In genomic region chr14:53824061-53824460, GRCh38 we compare ENCODE assay signal across 20 cellular contexts.
DNase-seq lines count a peak whose midpoint lies in the region; ATAC-seq and TF ChIP-seq lines count a peak whose summit lies in the region.
"Had no signal": no experiment of that assay in that cellular context is flagged by ENCODE, and none has a peak within 500 bp of the region (broad histone marks: within the 10 kb centered on the region; RNA-seq: fewer than 3 reads in every experiment).

No MANE protein-coding gene starts in this region.

- no peak overlapping the region for H3K27ac ChIP-seq in tibial nerve
- H3K27ac ChIP-seq: ascending aorta, esophagus squamous epithelium, neutrophil, transverse colon had no signal

- TF ChIP-seq POLR2A in tibial nerve (IDR thresholded peaks at IDR 0.05) = no peak

- DNase-seq in NCI-H2171 (lab: John Stamatoyannopoulos, UW) = no peak
- DNase-seq in COR-L47 (lab: John Stamatoyannopoulos, UW) = no peak
- no peak for DNase-seq in ACHN
- no peak for DNase-seq in tibial nerve (ENCODE audit: low spot score in 2 of 2)
- DNase-seq: activated CD4-positive, alpha-beta memory T cell treated with anti-CD3 and anti-CD28 coated beads for 36 hours; activated naive CD4-positive, alpha-beta T cell treated with anti-CD3 and anti-CD28 coated beads, Interleukin-2, amount 50 U/mL, for 16 hours; activated T-cell treated with anti-CD3 and anti-CD28 coated beads, Interleukin-2, amount 50 U/mL, for 24 hours; cerebellar nuclear complex; effector CD8-positive, alpha-beta T cell; esophagus squamous epithelium; NCI-H510A treated with DMSO at 0.1 percent for 48 hours; transverse colon had no signal

- no peaks in the 10 kb centered on the region for H3K27me3 ChIP-seq in tibial nerve
- H3K27me3 ChIP-seq: ascending aorta, esophagus squamous epithelium, neutrophil, transverse colon had no signal

- no peak overlapping the region for H3K4me3 ChIP-seq in tibial nerve
- H3K4me3 ChIP-seq: ascending aorta, esophagus squamous epithelium, K562, transverse colon had no signal

- TF ChIP-seq EP300 in tibial nerve (IDR thresholded peaks at IDR 0.05) = no peak

- in situ Hi-C loops in ACHN (cut with HindIII; ENCODE audit: low pct_ligation_motif_present, low pct_unique_long_range_greater_than_20kb, low sequenced_read_pairs) = no loop called here

- H3K9me3 ChIP-seq in tibial nerve = no peaks in the 10 kb centered on the region
- H3K9me3 ChIP-seq: ascending aorta, esophagus squamous epithelium, transverse colon had no signal

- H3K4me1 ChIP-seq in tibial nerve = no peaks in the 10 kb centered on the region
- H3K4me1 ChIP-seq: ascending aorta, esophagus squamous epithelium, transverse colon had no signal

- ATAC-seq in GM18508 (IDR thresholded peaks at IDR 0.05; ENCODE audit: insufficient read depth, unreplicated experiment) (peak; percentile 78), GM19463 (IDR thresholded peaks at IDR 0.05; ENCODE audit: unreplicated experiment) (peak; percentile 89), HG02938 (IDR thresholded peaks at IDR 0.05; ENCODE audit: unreplicated experiment) (peak; percentile 95), HG03565 (IDR thresholded peaks at IDR 0.05; ENCODE audit: unreplicated experiment) (peak; percentile 37)
- ATAC-seq: K562; stimulated activated effector memory CD8-positive, alpha-beta T cell treated with anti-CD3 and anti-CD28 coated beads, Interleukin-12 subunit alpha, Interleukin-12 subunit beta, amount 100 ng/mL, for 72 hours had no signal

- 91% methylated on average over 1 of the region's 1 CpG for WGBS in tibial nerve, 2 donors

- no peaks in the 10 kb centered on the region for H3K36me3 ChIP-seq in tibial nerve
- H3K36me3 ChIP-seq: ascending aorta, esophagus squamous epithelium, neutrophil, transverse colon had no signal

- TF ChIP-seq CTCF in tibial nerve (IDR thresholded peaks at IDR 0.05) = no peak

Comparison
In these comparisons a context has a peak if more than half of its experiments do, and no peak if none do; other contexts are left out.
1. ATAC-seq: peak in every context shown above with its lines; median percentile 95 in HG02938; 89 in GM19463; 78 in GM18508; 37 in HG03565.